In genomic region chr17:10172241-10172741, GRCh38 we compare ENCODE assay signal across 9 cellular contexts. TPM values are rescaled to one million over a fixed set of nuclear protein-coding genes. Genes with fewer than 3 reads are reported as not detected.
DNase-seq lines count a peak whose midpoint lies in the region; ATAC-seq and TF ChIP-seq lines count a peak whose summit lies in the region.
"Had no signal": no experiment of that assay in that cellular context is flagged by ENCODE, and none has a peak within 500 bp of the region (broad histone marks: within the 10 kb centered on the region; RNA-seq: fewer than 3 reads in every experiment).

No MANE protein-coding gene starts in this region.

- no peak overlapping the region for H2AFZ ChIP-seq in SK-N-SH (ENCODE audit: low read depth)

- TF ChIP-seq EP300 in esophagus muscularis mucosa (IDR thresholded peaks at IDR 0.05), result no peak
- no peak for TF ChIP-seq EP300 in SK-N-SH (IDR thresholded peaks at IDR 0.05; ENCODE audit: borderline replicate concordance in 1 of 2, low read depth in 1 of 2, low read length in 1 of 2)

- H3K9me3 Mint-ChIP-seq in dendritic cell treated with granulocyte-macrophage colony-stimulating factor and Interleukin-4, amounts not matched to agents 40 ng/mL and 50 ng/mL, for 4 days, result no peaks in the 10 kb centered on the region
- H3K9me3 Mint-ChIP-seq in stimulated activated naive B cell treated with anti-CD40 and anti-IgM and Interleukin-4, amounts not matched to agents 10 μg/mL and 1 μg/mL and 100 μg/mL, for 72 hours, result peaks cover 0 to 2% of the 10 kb centered on the region in 2 donors

- no peak for TF ChIP-seq POLR2A in esophagus muscularis mucosa (IDR thresholded peaks at IDR 0.05; ENCODE audit: low read depth)

- peaks cover 0 to 5% (median 0%) of the 10 kb centered on the region in 4 donors for H3K27me3 ChIP-seq in esophagus muscularis mucosa
- peaks cover 4% of the 10 kb centered on the region; the same call in 1 of the 2 replicates for H3K27me3 ChIP-seq in SK-N-SH (ENCODE audit: insufficient read depth)
- H3K27me3 ChIP-seq in dorsolateral prefrontal cortex, result no peaks in the 10 kb centered on the region

- POLR2A ChIA-PET in SK-N-SH (lab: Yijun Ruan, JAX), result no interaction called here

- peak; percentile 31 for DNase-seq in stimulated activated naive B cell treated with anti-CD40 and anti-IgM and Interleukin-4, amounts not matched to agents 10 μg/mL and 1 μg/mL and 100 μg/mL, for 72 hours
- DNase-seq in esophagus muscularis mucosa (ENCODE audit: extremely low spot score), result no peak
- DNase-seq in SK-N-SH, result no peak
- DNase-seq in dorsolateral prefrontal cortex, result no peak
- DNase-seq: NCI-H774 had no signal

- no peak overlapping the region for H3K4me2 ChIP-seq in SK-N-SH

- no peaks in the 10 kb centered on the region for H3K9me3 ChIP-seq in KOPT-K1 (ENCODE audit: insufficient read depth, low read length, poor library complexity, severe bottlenecking)
- H3K9me3 ChIP-seq in esophagus muscularis mucosa, result no peaks in the 10 kb centered on the region
- H3K9me3 ChIP-seq in SK-N-SH, result no peaks in the 10 kb centered on the region

- peaks cover 85% of the 10 kb centered on the region for H3K4me1 Mint-ChIP-seq in dendritic cell treated with granulocyte-macrophage colony-stimulating factor and Interleukin-4, amounts not matched to agents 40 ng/mL and 50 ng/mL, for 4 days (ENCODE audit: low read depth)
- peaks cover 29 to 50% of the 10 kb centered on the region in 2 donors for H3K4me1 Mint-ChIP-seq in stimulated activated naive B cell treated with anti-CD40 and anti-IgM and Interleukin-4, amounts not matched to agents 10 μg/mL and 1 μg/mL and 100 μg/mL, for 72 hours

- peak overlapping the region; percentile 86 for H3K27ac Mint-ChIP-seq in dendritic cell treated with granulocyte-macrophage colony-stimulating factor and Interleukin-4, amounts not matched to agents 40 ng/mL and 50 ng/mL, for 4 days
- peak overlapping the region; percentile 4 for H3K27ac Mint-ChIP-seq in stimulated activated naive B cell treated with anti-CD40 and anti-IgM and Interleukin-4, amounts not matched to agents 10 μg/mL and 1 μg/mL and 100 μg/mL, for 72 hours

- H3K9ac ChIP-seq in SK-N-SH, result no peak overlapping the region

- H3K4me1 ChIP-seq in esophagus muscularis mucosa (peaks cover 13 to 25% (median 25%) of the 10 kb centered on the region in 4 donors), SK-N-SH (ENCODE audit: control insufficient read depth in 1 of 2, insufficient read depth in 2 of 2, low read depth in 1 of 2, low read length in 1 of 2) (no peaks in the 10 kb centered on the region)

- H3K27me3 Mint-ChIP-seq in dendritic cell treated with granulocyte-macrophage colony-stimulating factor and Interleukin-4, amounts not matched to agents 40 ng/mL and 50 ng/mL, for 4 days, result no peaks in the 10 kb centered on the region
- no peaks in the 10 kb centered on the region for H3K27me3 Mint-ChIP-seq in stimulated activated naive B cell treated with anti-CD40 and anti-IgM and Interleukin-4, amounts not matched to agents 10 μg/mL and 1 μg/mL and 100 μg/mL, for 72 hours

- no peaks in the 10 kb centered on the region for H3K79me2 ChIP-seq in SK-N-SH (ENCODE audit: insufficient read depth)

- TF ChIP-seq CTCF in esophagus muscularis mucosa (IDR thresholded peaks at IDR 0.05) (no peak), SK-N-SH (IDR thresholded peaks at IDR 0.05) (no peak), dorsolateral prefrontal cortex (IDR thresholded peaks at IDR 0.05 in 54 of 56, conservative IDR thresholded peaks at IDR 0.05 in 2 of 56; ENCODE audit: low read depth in 1 of 56, partially characterized antibody in 56 of 56) (no peak)

- CTCF ChIA-PET in SK-N-SH (lab: Yijun Ruan, JAX), result interaction anchor here (0.7 kb wide), 1 partner anchor 48 kb away, joined by 3 read pairs; no protein-coding TSS in a partner anchor

- peaks cover 10% of the 10 kb centered on the region for H3K36me3 Mint-ChIP-seq in dendritic cell treated with granulocyte-macrophage colony-stimulating factor and Interleukin-4, amounts not matched to agents 40 ng/mL and 50 ng/mL, for 4 days (ENCODE audit: low read depth)
- H3K36me3 Mint-ChIP-seq in stimulated activated naive B cell treated with anti-CD40 and anti-IgM and Interleukin-4, amounts not matched to agents 10 μg/mL and 1 μg/mL and 100 μg/mL, for 72 hours, result peaks cover 1 to 5% of the 10 kb centered on the region in 2 donors

- no peaks in the 10 kb centered on the region for H3F3A ChIP-seq in SK-N-SH (replicated peaks; ENCODE audit: insufficient read depth)

- H3K4me3 ChIP-seq in esophagus muscularis mucosa (no peak overlapping the region), SK-N-SH (ENCODE audit: low read depth in 2 of 2, low read length in 1 of 2) (no peak overlapping the region), dorsolateral prefrontal cortex (no peak overlapping the region)

- intact Hi-C loops in dendritic cell treated with granulocyte-macrophage colony-stimulating factor and Interleukin-4, amounts not matched to agents 40 ng/mL and 50 ng/mL, for 4 days (cut with micrococcal nuclease), result loop anchor here (2.0 kb wide), 1 partner anchor 15 kb away; no protein-coding TSS in a partner anchor
- intact Hi-C loops in esophagus muscularis mucosa (cut with DNase I), result no loop called here
- intact Hi-C loops in dorsolateral prefrontal cortex (cut with DNase I), result no loop called here

- 50% methylated on average over 3 of the region's 3 CpGs for WGBS in esophagus muscularis mucosa
- WGBS in SK-N-SH (ENCODE audit: low lambda C conversion rate), result 21% methylated on average over 3 of the region's 3 CpGs

- no peaks in the 10 kb centered on the region for H3K36me3 ChIP-seq in KOPT-K1 (ENCODE audit: insufficient read depth, low read length)
- no peaks in the 10 kb centered on the region for H3K36me3 ChIP-seq in esophagus muscularis mucosa
- no peaks in the 10 kb centered on the region for H3K36me3 ChIP-seq in SK-N-SH (replicated peaks in 1 of 2; ENCODE audit: control insufficient read depth in 1 of 2, insufficient read depth in 2 of 2, low read length in 1 of 2)

- peak; percentile 60 for ATAC-seq in GM18861 (IDR thresholded peaks at IDR 0.05; ENCODE audit: unreplicated experiment)
- ATAC-seq in stimulated activated naive B cell treated with anti-CD40 and anti-IgM and Interleukin-4, amounts not matched to agents 10 μg/mL and 1 μg/mL and 100 μg/mL, for 72 hours (replicated peaks), result peak; percentile 88 to 91
- ATAC-seq in GM18502 (IDR thresholded peaks at IDR 0.05; ENCODE audit: poor library complexity, unreplicated experiment), result no peak

- no peak for TF ChIP-seq RAD21 in SK-N-SH (IDR thresholded peaks at IDR 0.05; ENCODE audit: low read length)

- peak overlapping the region; percentile 61 for H3K4me3 Mint-ChIP-seq in dendritic cell treated with granulocyte-macrophage colony-stimulating factor and Interleukin-4, amounts not matched to agents 40 ng/mL and 50 ng/mL, for 4 days
- peak overlapping the region; percentile 60 to 73 for H3K4me3 Mint-ChIP-seq in stimulated activated naive B cell treated with anti-CD40 and anti-IgM and Interleukin-4, amounts not matched to agents 10 μg/mL and 1 μg/mL and 100 μg/mL, for 72 hours

- H3K9me2 ChIP-seq in SK-N-SH, result no peaks in the 10 kb centered on the region

- H3K27ac ChIP-seq in KOPT-K1 (ENCODE audit: low read depth, low read length, poor library complexity, severe bottlenecking), result peak overlapping the region; percentile 50
- peak overlapping the region in 2 of 4 donors; percentile 42 to 52 for H3K27ac ChIP-seq in esophagus muscularis mucosa (replicated peaks in 1 of 4)
- no peak overlapping the region for H3K27ac ChIP-seq in SK-N-SH (ENCODE audit: low read depth in 2 of 2, low read length in 1 of 2)
- H3K27ac ChIP-seq in dorsolateral prefrontal cortex, result peak overlapping the region in 10 of 59 donors; percentile 6 to 41 (median 24)

- no peaks in the 10 kb centered on the region for H4K20me1 ChIP-seq in SK-N-SH (ENCODE audit: insufficient read depth)

TF ChIP-seq in SK-N-SH, 30 proteins besides CTCF, POLR2A, EP300 and RAD21:
- TF ChIP-seq MXI1 (IDR thresholded peaks at IDR 0.05; ENCODE audit: low read depth, low read length) (no peak), REST (IDR thresholded peaks at IDR 0.05; ENCODE audit: low read depth, low read length) (no peak), TEAD4 (IDR thresholded peaks at IDR 0.05; ENCODE audit: borderline replicate concordance, insufficient read depth) (no peak)

RNA-seq across cellular contexts. Expression of gene GAS7, which starts 26.1 kb away (rescaled TPM):
- total RNA-seq in esophagus muscularis mucosa (100 to 1,000 TPM in 1 of 4 donors, 10 to 100 TPM in 3; 77.3 to 124 (median 86.7) TPM), dorsolateral prefrontal cortex (100 to 1,000 TPM; 226 to 644 (median 478) TPM)
- polyA plus RNA-seq in SK-N-SH (2012; rRNA removed), result 0.12 and 0.24 TPM in 2 replicates
- 0.05 and 0.39 TPM in 2 replicates for polyA plus RNA-seq in SK-N-SH (2012; cell fraction: cytosol; rRNA removed)
- 0.16 and 0.25 TPM in 2 replicates for polyA plus RNA-seq in SK-N-SH (2012; cell fraction: nucleus; rRNA removed)
